ENCODE assay signal across 9 cellular contexts in the genomic region with DNA sequence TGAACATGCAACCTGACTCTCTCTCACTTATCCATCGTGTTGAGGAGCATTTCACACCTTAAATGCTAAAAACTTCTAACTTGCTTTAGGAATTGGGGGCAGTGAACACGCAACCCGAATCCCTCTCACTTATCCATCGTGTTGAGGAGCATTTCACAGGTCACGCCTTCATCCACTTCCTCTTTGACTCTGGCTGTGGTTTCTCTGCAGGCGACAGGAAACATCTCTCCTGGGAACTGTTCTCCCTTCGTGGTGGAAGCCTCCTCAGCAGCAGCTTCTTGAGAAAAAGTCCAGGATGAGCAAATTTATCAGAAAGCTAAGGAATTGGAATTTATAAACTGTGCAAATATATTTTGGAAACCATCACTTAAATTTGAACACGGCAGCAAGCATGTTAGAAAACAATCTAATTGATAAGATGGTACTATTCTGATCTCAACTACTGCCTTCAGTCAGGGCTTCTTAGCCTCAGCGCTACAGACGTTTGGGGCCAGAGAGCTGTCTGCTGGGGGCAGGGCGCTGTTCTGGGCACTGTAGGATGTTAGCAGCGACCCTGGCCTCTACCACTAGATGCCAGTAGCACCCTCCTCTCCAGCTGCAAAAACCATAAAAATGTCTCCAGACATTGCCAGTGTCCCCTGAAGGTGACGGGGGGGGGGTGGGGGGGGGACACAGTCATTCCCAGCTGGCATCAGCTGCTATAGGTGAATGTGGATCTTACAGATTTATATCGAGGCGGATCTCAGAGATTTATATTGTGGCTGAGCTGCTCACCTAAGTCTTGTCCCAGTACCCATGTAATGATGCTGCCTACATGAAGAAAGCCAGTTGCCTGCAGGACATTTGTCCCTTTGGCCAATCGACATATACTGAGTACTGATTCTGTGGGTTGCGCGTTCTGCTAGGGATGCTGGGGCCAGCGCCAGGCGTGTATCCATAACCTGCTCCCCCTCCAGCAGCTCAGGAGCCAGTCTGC. TPM values are rescaled to one million over a fixed set of nuclear protein-coding genes. Genes with fewer than 3 reads are reported as not detected.
A peak's percentile ranks its signal among the peaks of the same experiment; 100 is the strongest.
DNase-seq lines count a peak whose midpoint lies in the region; ATAC-seq and TF ChIP-seq lines count a peak whose summit lies in the region.
"Had no signal": no experiment of that assay in that cellular context is flagged by ENCODE, and none has a peak within 500 bp of the region (broad histone marks: within the 10 kb centered on the region; RNA-seq: fewer than 3 reads in every experiment).

No MANE protein-coding gene starts in this region.

- H3K9me3 Mint-ChIP-seq in Calu3 (ENCODE audit: low read depth, unreplicated experiment) = no peaks in the 10 kb centered on the region
- H3K9me3 Mint-ChIP-seq in activated naive CD4-positive, alpha-beta T cell treated with anti-CD3 and anti-CD28 coated beads, Interleukin-2, amount 50 U/mL, for 24 hours = no peaks in the 10 kb centered on the region

- H3K36me3 Mint-ChIP-seq in Calu3 (ENCODE audit: insufficient read depth, unreplicated experiment) = no peaks in the 10 kb centered on the region
- H3K36me3 Mint-ChIP-seq in activated naive CD4-positive, alpha-beta T cell treated with anti-CD3 and anti-CD28 coated beads, Interleukin-2, amount 50 U/mL, for 24 hours = no peaks in the 10 kb centered on the region

- DNase-seq in Calu3 (peak; percentile 68), NCI-H82 (lab: John Stamatoyannopoulos, UW) (peak; percentile 80), medulla oblongata (ENCODE audit: extremely low spot score) (peak; percentile 44)
- no peak for DNase-seq in stimulated activated naive CD4-positive, alpha-beta T cell treated with Interleukin-2 at 50 U/mL for 16 hours (lab: John Stamatoyannopoulos, UW)

- H3K27me3 Mint-ChIP-seq in Calu3 (ENCODE audit: unreplicated experiment) = peaks cover 93% of the 10 kb centered on the region
- H3K27me3 Mint-ChIP-seq in activated naive CD4-positive, alpha-beta T cell treated with anti-CD3 and anti-CD28 coated beads, Interleukin-2, amount 50 U/mL, for 24 hours = peaks cover 9% of the 10 kb centered on the region

- no TSS peak for BruUV-seq in Calu3 (replicated peaks; lab: Mats Ljungman, UMichigan)

- no peak overlapping the region for H3K4me3 Mint-ChIP-seq in Calu3 (ENCODE audit: low read depth, unreplicated experiment)
- H3K4me3 Mint-ChIP-seq in activated naive CD4-positive, alpha-beta T cell treated with anti-CD3 and anti-CD28 coated beads, Interleukin-2, amount 50 U/mL, for 24 hours = no peak overlapping the region

- CTCF ChIA-PET in Calu3 (lab: Charles Lee) = interaction anchor here (0.5 to 1.3 kb wide), 13 partner anchors 8 to 797 kb away, joined by 3 to 7 read pairs (median 4); no protein-coding TSS in a partner anchor

- peak; percentile 69 for ATAC-seq in GM21576 (IDR thresholded peaks at IDR 0.05; ENCODE audit: unreplicated experiment)
- no peak for ATAC-seq in HG03095 (IDR thresholded peaks at IDR 0.05; ENCODE audit: unreplicated experiment)
- ATAC-seq in GM19395 (IDR thresholded peaks at IDR 0.05; ENCODE audit: unreplicated experiment) = no peak

- intact Hi-C loops in Calu3 (cut with micrococcal nuclease; ENCODE audit: unreplicated experiment) = loop anchor here (5.0 kb wide), 1 partner anchor 401 kb away; no protein-coding TSS in a partner anchor

- peaks cover 8% of the 10 kb centered on the region for H3K4me1 Mint-ChIP-seq in Calu3 (ENCODE audit: low read depth, unreplicated experiment)
- H3K4me1 Mint-ChIP-seq in activated naive CD4-positive, alpha-beta T cell treated with anti-CD3 and anti-CD28 coated beads, Interleukin-2, amount 50 U/mL, for 24 hours = peaks cover 12% of the 10 kb centered on the region

- TF ChIP-seq CTCF in Calu3 (IDR thresholded peaks at IDR 0.05; ENCODE audit: unreplicated experiment) = peak; percentile 75

- H3K27ac Mint-ChIP-seq in Calu3 (ENCODE audit: unreplicated experiment) = no peak overlapping the region
- H3K27ac Mint-ChIP-seq in activated naive CD4-positive, alpha-beta T cell treated with anti-CD3 and anti-CD28 coated beads, Interleukin-2, amount 50 U/mL, for 24 hours = peak overlapping the region; percentile 23

RNA-seq across cellular contexts. Expression of a gene that starts 26.2 kb away (rescaled TPM):
- total RNA-seq in Calu3 (2022) = not detected in 2 replicates
- total RNA-seq: SJSA1 had no signal
